In the genomic region with DNA sequence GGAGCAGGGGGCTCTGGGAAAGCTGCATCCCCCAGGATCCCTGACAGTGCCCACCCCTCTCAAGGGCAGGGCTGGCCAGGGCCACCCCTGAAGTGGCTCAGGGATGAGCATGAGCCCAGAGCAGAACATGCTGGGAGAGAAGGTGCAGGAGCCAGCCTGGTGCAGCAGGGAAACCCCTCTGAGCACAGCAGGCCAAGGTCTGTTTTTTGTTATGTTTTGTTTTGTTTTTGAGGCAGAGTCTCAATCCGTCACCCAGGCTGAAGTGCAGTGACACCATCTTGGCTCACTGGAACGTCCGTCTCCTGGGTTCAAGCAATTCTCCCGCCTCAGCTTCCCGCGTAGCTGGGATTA, we compare ENCODE assay signal across 9 cellular contexts. TPM values are rescaled to one million over a fixed set of nuclear protein-coding genes. Genes with fewer than 3 reads are reported as not detected.
DNase-seq lines count a peak whose midpoint lies in the region; ATAC-seq, FAIRE-seq and TF ChIP-seq lines count a peak whose summit lies in the region.
"Had no signal": no experiment of that assay in that cellular context is flagged by ENCODE, and none has a peak within 500 bp of the region (broad histone marks: within the 10 kb centered on the region; RNA-seq: fewer than 3 reads in every experiment).

No MANE protein-coding gene starts in this region.

- peaks cover 36% of the 10 kb centered on the region for H4K20me1 ChIP-seq in astrocyte (ENCODE audit: insufficient read depth, low read length)

- peaks cover 37% of the 10 kb centered on the region for H3K79me2 ChIP-seq in astrocyte (ENCODE audit: insufficient read depth, low read length)

- peak overlapping the region; percentile 88 for H3K9ac ChIP-seq in astrocyte (ENCODE audit: low read length)

- H3K27ac Mint-ChIP-seq in stimulated activated naive CD8-positive, alpha-beta T cell treated with anti-CD3 and anti-CD28 coated beads, Interleukin-15, Interleukin-2, amounts not matched to agents 100 ng/mL and 50 ng/mL, for 24 hours: peak overlapping the region; percentile 36
- H3K27ac Mint-ChIP-seq in astrocyte (ENCODE audit: unreplicated experiment) (no peak overlapping the region), natural killer cell (peak overlapping the region; percentile 26 to 84)

- no peaks in the 10 kb centered on the region for H3K9me3 ChIP-seq in astrocyte (ENCODE audit: insufficient read depth, low read depth, low read length)

- H3K36me3 ChIP-seq in astrocyte (ENCODE audit: insufficient read depth, low read length): no peaks in the 10 kb centered on the region

- H2AFZ ChIP-seq in astrocyte (ENCODE audit: low read depth, low read length): peak overlapping the region; percentile 88

- H3K4me1 Mint-ChIP-seq in stimulated activated naive CD8-positive, alpha-beta T cell treated with anti-CD3 and anti-CD28 coated beads, Interleukin-15, Interleukin-2, amounts not matched to agents 100 ng/mL and 50 ng/mL, for 24 hours (ENCODE audit: low read depth): peaks cover 40% of the 10 kb centered on the region
- H3K4me1 Mint-ChIP-seq in astrocyte (ENCODE audit: low read depth, unreplicated experiment): peaks cover 12% of the 10 kb centered on the region
- H3K4me1 Mint-ChIP-seq in natural killer cell: peaks cover 23 to 42% of the 10 kb centered on the region in 2 donors

- H3K4me3 ChIP-seq in astrocyte (ENCODE audit: insufficient read depth, low read depth, low read length): peak overlapping the region; percentile 63

- FAIRE-seq in astrocyte (lab: Jason Lieb, UNC): no peak

- TF ChIP-seq CTCF in astrocyte (IDR thresholded peaks at IDR 0.05; ENCODE audit: insufficient read depth, low read depth, low read length): no peak
- TF ChIP-seq CTCF in natural killer cell (IDR thresholded peaks at IDR 0.05): no peak

- no peaks in the 10 kb centered on the region for H3K9me3 Mint-ChIP-seq in stimulated activated naive CD8-positive, alpha-beta T cell treated with anti-CD3 and anti-CD28 coated beads, Interleukin-15, Interleukin-2, amounts not matched to agents 100 ng/mL and 50 ng/mL, for 24 hours
- peaks cover 3% of the 10 kb centered on the region for H3K9me3 Mint-ChIP-seq in astrocyte (ENCODE audit: unreplicated experiment)
- H3K9me3 Mint-ChIP-seq in natural killer cell: no peaks in the 10 kb centered on the region

- H3K4me1 ChIP-seq in astrocyte (ENCODE audit: insufficient read depth, low read length): peaks cover 20% of the 10 kb centered on the region

- H3K4me2 ChIP-seq in astrocyte (ENCODE audit: low read length): peak overlapping the region; percentile 93

- DNase-seq in stimulated activated naive CD8-positive, alpha-beta T cell treated with anti-CD3 and anti-CD28 coated beads, Interleukin-15, Interleukin-2, amounts not matched to agents 100 U/mL and 50 U/mL, for 24 hours: no peak
- no peak for DNase-seq in astrocyte (ENCODE audit: low read depth)
- no peak for DNase-seq in natural killer cell
- DNase-seq in NCI-H1092 (lab: John Stamatoyannopoulos, UW): no peak
- DNase-seq in NCI-H2227 treated with DMSO at 0.1 percent for 48 hours (lab: John Stamatoyannopoulos, UW): no peak
- DNase-seq in mucosa of gallbladder (ENCODE audit: low spot score): no peak

- H3K36me3 Mint-ChIP-seq in stimulated activated naive CD8-positive, alpha-beta T cell treated with anti-CD3 and anti-CD28 coated beads, Interleukin-15, Interleukin-2, amounts not matched to agents 100 ng/mL and 50 ng/mL, for 24 hours (ENCODE audit: low read depth): no peaks in the 10 kb centered on the region
- H3K36me3 Mint-ChIP-seq in astrocyte (ENCODE audit: low read depth, unreplicated experiment) (peaks cover 7% of the 10 kb centered on the region), natural killer cell (no peaks in the 10 kb centered on the region)

- peaks cover 6% of the 10 kb centered on the region for H3K27me3 ChIP-seq in astrocyte (ENCODE audit: insufficient read depth, low read length)

- H3K27ac ChIP-seq in astrocyte (ENCODE audit: low read depth, low read length): no peak overlapping the region

- ATAC-seq in stimulated activated naive CD8-positive, alpha-beta T cell treated with anti-CD3 and anti-CD28 coated beads, Interleukin-15, Interleukin-2, amounts not matched to agents 100 U/mL and 50 U/mL, for 24 hours: no peak
- ATAC-seq in natural killer cell (no peak), HG02610 (IDR thresholded peaks at IDR 0.05; ENCODE audit: unreplicated experiment) (no peak)

- intact Hi-C loops in natural killer cell (cut with micrococcal nuclease): no loop called here

- H3K4me3 Mint-ChIP-seq in stimulated activated naive CD8-positive, alpha-beta T cell treated with anti-CD3 and anti-CD28 coated beads, Interleukin-15, Interleukin-2, amounts not matched to agents 100 ng/mL and 50 ng/mL, for 24 hours: peak overlapping the region; percentile 69
- H3K4me3 Mint-ChIP-seq in astrocyte (ENCODE audit: unreplicated experiment) (peak overlapping the region; percentile 69), natural killer cell (peak overlapping the region; percentile 76)

- H3K27me3 Mint-ChIP-seq in stimulated activated naive CD8-positive, alpha-beta T cell treated with anti-CD3 and anti-CD28 coated beads, Interleukin-15, Interleukin-2, amounts not matched to agents 100 ng/mL and 50 ng/mL, for 24 hours: peaks cover 10% of the 10 kb centered on the region
- H3K27me3 Mint-ChIP-seq in astrocyte (ENCODE audit: low read depth, unreplicated experiment): peaks cover 27% of the 10 kb centered on the region
- peaks cover 6 to 8% of the 10 kb centered on the region in 2 donors for H3K27me3 Mint-ChIP-seq in natural killer cell (ENCODE audit: low read depth in 2 of 2)

RNA-seq across cellular contexts. Expression of a gene that starts 0.8 kb away (rescaled TPM):
- total RNA-seq in astrocyte: 69.6 and 75.4 TPM in 2 replicates
- 100 to 1,000 TPM; 235 to 284 (median 242) TPM for total RNA-seq in natural killer cell
- 95.8 TPM for total RNA-seq in mucosa of gallbladder

RNA-seq across cellular contexts. Expression of a gene that starts 5.7 kb away (rescaled TPM):
- total RNA-seq in astrocyte (23.0 and 26.3 TPM in 2 replicates), natural killer cell (1 to 10 TPM in 2 of 3 donors, under 1 TPM in 1; 0.26 to 2.5 (median 1.5) TPM), mucosa of gallbladder (5.1 TPM)

RNA-seq across cellular contexts. Expression of a gene that starts 11.0 kb away (rescaled TPM):
- total RNA-seq in astrocyte: 0.91 and 1.2 TPM in 2 replicates
- under 1 TPM in 1 of 3 donors, not detected in 2; 0.23 TPM for total RNA-seq in natural killer cell
- 1.6 TPM for total RNA-seq in mucosa of gallbladder
- total RNA-seq: mononuclear cell had no signal

RNA-seq across cellular contexts. Expression of a gene that starts 31.9 kb away (rescaled TPM):
- 93.2 and 111 TPM in 2 replicates for total RNA-seq in astrocyte
- total RNA-seq in natural killer cell: 100 to 1,000 TPM; 114 to 129 (median 122) TPM
- total RNA-seq in mucosa of gallbladder: 89.1 TPM

RNA-seq across cellular contexts. Expression of a gene that starts 32.4 kb away (rescaled TPM):
- total RNA-seq in astrocyte: 25.6 and 27.2 TPM in 2 replicates
- total RNA-seq in natural killer cell: 100 to 1,000 TPM in 2 of 3 donors, 10 to 100 TPM in 1; 94.5 to 106 (median 104) TPM
- 35.2 TPM for total RNA-seq in mucosa of gallbladder
